Comparison of ENCODE assay signal across 17 cellular contexts in the genomic region with DNA sequence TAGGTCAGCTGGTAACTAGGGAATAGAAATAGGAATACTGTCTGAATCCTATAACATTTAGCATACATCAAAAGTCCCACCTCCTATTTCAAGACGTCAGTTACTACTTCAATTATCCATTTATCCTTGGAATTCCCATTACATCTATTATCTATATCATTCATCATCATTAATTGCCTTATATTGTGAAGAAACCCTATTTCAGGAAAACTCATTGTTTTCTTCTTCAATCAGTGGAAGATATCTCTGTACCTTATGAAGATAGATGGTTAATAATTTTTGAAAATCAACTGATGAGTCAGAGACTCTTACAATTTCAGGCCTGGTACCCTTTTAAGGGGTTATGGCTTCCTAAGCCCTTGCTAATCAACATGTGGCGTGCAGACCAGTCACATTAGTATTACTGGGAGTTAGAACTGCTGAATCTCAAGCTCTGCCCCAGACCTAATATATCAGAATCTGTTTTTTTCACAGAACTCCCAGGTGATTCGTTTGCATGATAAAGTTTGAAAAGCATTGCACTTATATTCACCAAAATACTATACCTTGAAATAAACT.
DNase-seq lines count a peak whose midpoint lies in the region; ATAC-seq lines count a peak whose summit lies in the region.
"Had no signal": no experiment of that assay in that cellular context is flagged by ENCODE, and none has a peak within 500 bp of the region (broad histone marks: within the 10 kb centered on the region; RNA-seq: fewer than 3 reads in every experiment).

No MANE protein-coding gene starts in this region.

- no peak overlapping the region for H3K4me3 Mint-ChIP-seq in activated CD4-positive, alpha-beta T cell treated with anti-CD3 and anti-CD28 coated beads, Interleukin-2, amount 10 ng/mL, durations not matched to agents 7 days and 5 days
- no peak overlapping the region for H3K4me3 Mint-ChIP-seq in activated naive CD8-positive, alpha-beta T cell
- H3K4me3 Mint-ChIP-seq in activated naive CD8-positive, alpha-beta T cell treated with anti-CD3 and anti-CD28 coated beads for 36 hours: no peak overlapping the region
- H3K4me3 Mint-ChIP-seq in activated T-helper 17 cell treated with anti-CD3 and anti-CD28 coated beads, Interleukin-2, amount 50 U/mL, for 72 hours: no peak overlapping the region
- H3K4me3 Mint-ChIP-seq in stimulated activated effector memory CD8-positive, alpha-beta T cell treated with anti-CD3 and anti-CD28 coated beads, Interleukin-12 subunit alpha, Interleukin-12 subunit beta, amount 100 ng/mL, for 72 hours: no peak overlapping the region
- H3K4me3 Mint-ChIP-seq in T-helper 17 cell: no peak overlapping the region
- H3K4me3 Mint-ChIP-seq: CD4-positive, alpha-beta T cell had no signal

- DNase-seq in activated CD4-positive, alpha-beta T cell treated with anti-CD3 and anti-CD28 coated beads, Interleukin-2, amount 10 ng/mL, durations not matched to agents 7 days and 5 days: no peak
- DNase-seq in activated CD4-positive, alpha-beta T cell treated with anti-CD3 and anti-CD28 coated beads for 4 hours: no peak
- no peak for DNase-seq in activated naive CD8-positive, alpha-beta T cell treated with anti-CD3 and anti-CD28 coated beads for 36 hours
- no peak for DNase-seq in stimulated activated effector memory CD8-positive, alpha-beta T cell treated with anti-CD3 and anti-CD28 coated beads, Interleukin-12 subunit alpha, Interleukin-12 subunit beta, amount 100 ng/mL, for 72 hours (ENCODE audit: low spot score in 2 of 2)
- no peak for DNase-seq in T-helper 17 cell
- DNase-seq: AML-193; Calu3; CD4-positive, alpha-beta T cell; DMS79 treated with DMSO at 0.1 percent for 48 hours; EL; GOT3 had no signal

- no peak for ATAC-seq in activated T-helper 17 cell treated with anti-CD3 and anti-CD28 coated beads, Interleukin-2, amount 50 U/mL, for 72 hours (replicated peaks)
- ATAC-seq in stimulated activated effector memory CD8-positive, alpha-beta T cell treated with anti-CD3 and anti-CD28 coated beads, Interleukin-12 subunit alpha, Interleukin-12 subunit beta, amount 100 ng/mL, for 72 hours: no peak
- no peak for ATAC-seq in GM18519 (IDR thresholded peaks at IDR 0.05; ENCODE audit: low FRiP score, unreplicated experiment)
- ATAC-seq in T-helper 17 cell: no peak
- ATAC-seq: HepG2 had no signal

- no peaks in the 10 kb centered on the region for H3K9me3 ChIP-seq in T-helper 17 cell (ENCODE audit: control insufficient read depth, low read length, poor library complexity, severe bottlenecking)
- H3K9me3 ChIP-seq: BLaER1 treated with 17β-estradiol and CSF1 and Interleukin-3, amounts not matched to agents 10 nM and 100 nM; HAP-1 had no signal

- peak overlapping the region; percentile 58 for H3K27ac Mint-ChIP-seq in activated CD4-positive, alpha-beta T cell treated with anti-CD3 and anti-CD28 coated beads, Interleukin-2, amount 10 ng/mL, durations not matched to agents 7 days and 5 days
- H3K27ac Mint-ChIP-seq in activated naive CD8-positive, alpha-beta T cell: peak overlapping the region; percentile 72
- no peak overlapping the region for H3K27ac Mint-ChIP-seq in activated naive CD8-positive, alpha-beta T cell treated with anti-CD3 and anti-CD28 coated beads for 36 hours
- H3K27ac Mint-ChIP-seq in activated T-helper 17 cell treated with anti-CD3 and anti-CD28 coated beads, Interleukin-2, amount 50 U/mL, for 72 hours: peak overlapping the region; percentile 28
- H3K27ac Mint-ChIP-seq in stimulated activated effector memory CD8-positive, alpha-beta T cell treated with anti-CD3 and anti-CD28 coated beads, Interleukin-12 subunit alpha, Interleukin-12 subunit beta, amount 100 ng/mL, for 72 hours: peak overlapping the region; percentile 58
- H3K27ac Mint-ChIP-seq in T-helper 17 cell: no peak overlapping the region
- H3K27ac Mint-ChIP-seq: CD4-positive, alpha-beta T cell had no signal

- CTCF ChIA-PET in activated CD4-positive, alpha-beta T cell treated with anti-CD3 and anti-CD28 coated beads, Interleukin-2, amount 10 ng/mL, durations not matched to agents 7 days and 5 days (lab: Charles Lee): no interaction called here

- no peaks in the 10 kb centered on the region for H3K27me3 Mint-ChIP-seq in activated CD4-positive, alpha-beta T cell treated with anti-CD3 and anti-CD28 coated beads, Interleukin-2, amount 10 ng/mL, durations not matched to agents 7 days and 5 days
- H3K27me3 Mint-ChIP-seq in activated naive CD8-positive, alpha-beta T cell: no peaks in the 10 kb centered on the region
- no peaks in the 10 kb centered on the region for H3K27me3 Mint-ChIP-seq in activated naive CD8-positive, alpha-beta T cell treated with anti-CD3 and anti-CD28 coated beads for 36 hours
- H3K27me3 Mint-ChIP-seq in activated T-helper 17 cell treated with anti-CD3 and anti-CD28 coated beads, Interleukin-2, amount 50 U/mL, for 72 hours: no peaks in the 10 kb centered on the region
- no peaks in the 10 kb centered on the region for H3K27me3 Mint-ChIP-seq in T-helper 17 cell
- H3K27me3 Mint-ChIP-seq: CD4-positive, alpha-beta T cell had no signal

- POLR2A ChIA-PET in activated CD4-positive, alpha-beta T cell treated with anti-CD3 and anti-CD28 coated beads, Interleukin-2, amount 10 ng/mL, durations not matched to agents 7 days and 5 days (lab: Charles Lee): no interaction called here

- H3K4me1 Mint-ChIP-seq in activated CD4-positive, alpha-beta T cell treated with anti-CD3 and anti-CD28 coated beads, Interleukin-2, amount 10 ng/mL, durations not matched to agents 7 days and 5 days: peaks cover 12% of the 10 kb centered on the region
- peaks cover 23% of the 10 kb centered on the region for H3K4me1 Mint-ChIP-seq in activated naive CD8-positive, alpha-beta T cell (ENCODE audit: low read depth)
- H3K4me1 Mint-ChIP-seq in activated naive CD8-positive, alpha-beta T cell treated with anti-CD3 and anti-CD28 coated beads for 36 hours: peaks cover 14% of the 10 kb centered on the region
- H3K4me1 Mint-ChIP-seq in activated T-helper 17 cell treated with anti-CD3 and anti-CD28 coated beads, Interleukin-2, amount 50 U/mL, for 72 hours: peaks cover 11% of the 10 kb centered on the region
- peaks cover 13% of the 10 kb centered on the region for H3K4me1 Mint-ChIP-seq in stimulated activated effector memory CD8-positive, alpha-beta T cell treated with anti-CD3 and anti-CD28 coated beads, Interleukin-12 subunit alpha, Interleukin-12 subunit beta, amount 100 ng/mL, for 72 hours
- H3K4me1 Mint-ChIP-seq in T-helper 17 cell: peaks cover 10% of the 10 kb centered on the region

- peaks cover 68% of the 10 kb centered on the region for H3K36me3 Mint-ChIP-seq in activated CD4-positive, alpha-beta T cell treated with anti-CD3 and anti-CD28 coated beads, Interleukin-2, amount 10 ng/mL, durations not matched to agents 7 days and 5 days (ENCODE audit: low read depth)
- H3K36me3 Mint-ChIP-seq in activated naive CD8-positive, alpha-beta T cell: peaks cover 21% of the 10 kb centered on the region
- H3K36me3 Mint-ChIP-seq in activated naive CD8-positive, alpha-beta T cell treated with anti-CD3 and anti-CD28 coated beads for 36 hours: peaks cover 38% of the 10 kb centered on the region
- H3K36me3 Mint-ChIP-seq in activated T-helper 17 cell treated with anti-CD3 and anti-CD28 coated beads, Interleukin-2, amount 50 U/mL, for 72 hours (ENCODE audit: low read depth): peaks cover 99% of the 10 kb centered on the region
- peaks cover 100% of the 10 kb centered on the region for H3K36me3 Mint-ChIP-seq in stimulated activated effector memory CD8-positive, alpha-beta T cell treated with anti-CD3 and anti-CD28 coated beads, Interleukin-12 subunit alpha, Interleukin-12 subunit beta, amount 100 ng/mL, for 72 hours
- no peaks in the 10 kb centered on the region for H3K36me3 Mint-ChIP-seq in T-helper 17 cell (ENCODE audit: low read depth)

- no peaks in the 10 kb centered on the region for H3K9me3 Mint-ChIP-seq in activated CD4-positive, alpha-beta T cell treated with anti-CD3 and anti-CD28 coated beads, Interleukin-2, amount 10 ng/mL, durations not matched to agents 7 days and 5 days
- H3K9me3 Mint-ChIP-seq in activated naive CD8-positive, alpha-beta T cell (ENCODE audit: low read depth): no peaks in the 10 kb centered on the region
- H3K9me3 Mint-ChIP-seq in activated naive CD8-positive, alpha-beta T cell treated with anti-CD3 and anti-CD28 coated beads for 36 hours: no peaks in the 10 kb centered on the region
- H3K9me3 Mint-ChIP-seq in activated T-helper 17 cell treated with anti-CD3 and anti-CD28 coated beads, Interleukin-2, amount 50 U/mL, for 72 hours: no peaks in the 10 kb centered on the region
- H3K9me3 Mint-ChIP-seq in stimulated activated effector memory CD8-positive, alpha-beta T cell treated with anti-CD3 and anti-CD28 coated beads, Interleukin-12 subunit alpha, Interleukin-12 subunit beta, amount 100 ng/mL, for 72 hours: no peaks in the 10 kb centered on the region
- H3K9me3 Mint-ChIP-seq: CD4-positive, alpha-beta T cell had no signal

Comparison
In these comparisons a context has a peak if more than half of its experiments do, and no peak if none do; other contexts are left out.
1. H3K27ac Mint-ChIP-seq: peak in activated CD4-positive, alpha-beta T cell treated with anti-CD3 and anti-CD28 coated beads, Interleukin-2, amount 10 ng/mL, durations not matched to agents 7 days and 5 days (single experiment), activated naive CD8-positive, alpha-beta T cell (single experiment), activated T-helper 17 cell treated with anti-CD3 and anti-CD28 coated beads, Interleukin-2, amount 50 U/mL, for 72 hours (single experiment) and stimulated activated effector memory CD8-positive, alpha-beta T cell treated with anti-CD3 and anti-CD28 coated beads, Interleukin-12 subunit alpha, Interleukin-12 subunit beta, amount 100 ng/mL, for 72 hours (single experiment); none in activated naive CD8-positive, alpha-beta T cell treated with anti-CD3 and anti-CD28 coated beads for 36 hours (single experiment) and T-helper 17 cell (single experiment).